1 cellular context compared by ENCODE assay signal in genomic region chr7:11436773-11437524, GRCh38.
TF ChIP-seq lines count a peak whose summit lies in the region.

No MANE protein-coding gene starts in this region.

TF ChIP-seq in GM23338, 12 proteins besides CTCF, POLR2A, EP300 and RAD21 (continued from another document):
- TF ChIP-seq, protein P1, sequence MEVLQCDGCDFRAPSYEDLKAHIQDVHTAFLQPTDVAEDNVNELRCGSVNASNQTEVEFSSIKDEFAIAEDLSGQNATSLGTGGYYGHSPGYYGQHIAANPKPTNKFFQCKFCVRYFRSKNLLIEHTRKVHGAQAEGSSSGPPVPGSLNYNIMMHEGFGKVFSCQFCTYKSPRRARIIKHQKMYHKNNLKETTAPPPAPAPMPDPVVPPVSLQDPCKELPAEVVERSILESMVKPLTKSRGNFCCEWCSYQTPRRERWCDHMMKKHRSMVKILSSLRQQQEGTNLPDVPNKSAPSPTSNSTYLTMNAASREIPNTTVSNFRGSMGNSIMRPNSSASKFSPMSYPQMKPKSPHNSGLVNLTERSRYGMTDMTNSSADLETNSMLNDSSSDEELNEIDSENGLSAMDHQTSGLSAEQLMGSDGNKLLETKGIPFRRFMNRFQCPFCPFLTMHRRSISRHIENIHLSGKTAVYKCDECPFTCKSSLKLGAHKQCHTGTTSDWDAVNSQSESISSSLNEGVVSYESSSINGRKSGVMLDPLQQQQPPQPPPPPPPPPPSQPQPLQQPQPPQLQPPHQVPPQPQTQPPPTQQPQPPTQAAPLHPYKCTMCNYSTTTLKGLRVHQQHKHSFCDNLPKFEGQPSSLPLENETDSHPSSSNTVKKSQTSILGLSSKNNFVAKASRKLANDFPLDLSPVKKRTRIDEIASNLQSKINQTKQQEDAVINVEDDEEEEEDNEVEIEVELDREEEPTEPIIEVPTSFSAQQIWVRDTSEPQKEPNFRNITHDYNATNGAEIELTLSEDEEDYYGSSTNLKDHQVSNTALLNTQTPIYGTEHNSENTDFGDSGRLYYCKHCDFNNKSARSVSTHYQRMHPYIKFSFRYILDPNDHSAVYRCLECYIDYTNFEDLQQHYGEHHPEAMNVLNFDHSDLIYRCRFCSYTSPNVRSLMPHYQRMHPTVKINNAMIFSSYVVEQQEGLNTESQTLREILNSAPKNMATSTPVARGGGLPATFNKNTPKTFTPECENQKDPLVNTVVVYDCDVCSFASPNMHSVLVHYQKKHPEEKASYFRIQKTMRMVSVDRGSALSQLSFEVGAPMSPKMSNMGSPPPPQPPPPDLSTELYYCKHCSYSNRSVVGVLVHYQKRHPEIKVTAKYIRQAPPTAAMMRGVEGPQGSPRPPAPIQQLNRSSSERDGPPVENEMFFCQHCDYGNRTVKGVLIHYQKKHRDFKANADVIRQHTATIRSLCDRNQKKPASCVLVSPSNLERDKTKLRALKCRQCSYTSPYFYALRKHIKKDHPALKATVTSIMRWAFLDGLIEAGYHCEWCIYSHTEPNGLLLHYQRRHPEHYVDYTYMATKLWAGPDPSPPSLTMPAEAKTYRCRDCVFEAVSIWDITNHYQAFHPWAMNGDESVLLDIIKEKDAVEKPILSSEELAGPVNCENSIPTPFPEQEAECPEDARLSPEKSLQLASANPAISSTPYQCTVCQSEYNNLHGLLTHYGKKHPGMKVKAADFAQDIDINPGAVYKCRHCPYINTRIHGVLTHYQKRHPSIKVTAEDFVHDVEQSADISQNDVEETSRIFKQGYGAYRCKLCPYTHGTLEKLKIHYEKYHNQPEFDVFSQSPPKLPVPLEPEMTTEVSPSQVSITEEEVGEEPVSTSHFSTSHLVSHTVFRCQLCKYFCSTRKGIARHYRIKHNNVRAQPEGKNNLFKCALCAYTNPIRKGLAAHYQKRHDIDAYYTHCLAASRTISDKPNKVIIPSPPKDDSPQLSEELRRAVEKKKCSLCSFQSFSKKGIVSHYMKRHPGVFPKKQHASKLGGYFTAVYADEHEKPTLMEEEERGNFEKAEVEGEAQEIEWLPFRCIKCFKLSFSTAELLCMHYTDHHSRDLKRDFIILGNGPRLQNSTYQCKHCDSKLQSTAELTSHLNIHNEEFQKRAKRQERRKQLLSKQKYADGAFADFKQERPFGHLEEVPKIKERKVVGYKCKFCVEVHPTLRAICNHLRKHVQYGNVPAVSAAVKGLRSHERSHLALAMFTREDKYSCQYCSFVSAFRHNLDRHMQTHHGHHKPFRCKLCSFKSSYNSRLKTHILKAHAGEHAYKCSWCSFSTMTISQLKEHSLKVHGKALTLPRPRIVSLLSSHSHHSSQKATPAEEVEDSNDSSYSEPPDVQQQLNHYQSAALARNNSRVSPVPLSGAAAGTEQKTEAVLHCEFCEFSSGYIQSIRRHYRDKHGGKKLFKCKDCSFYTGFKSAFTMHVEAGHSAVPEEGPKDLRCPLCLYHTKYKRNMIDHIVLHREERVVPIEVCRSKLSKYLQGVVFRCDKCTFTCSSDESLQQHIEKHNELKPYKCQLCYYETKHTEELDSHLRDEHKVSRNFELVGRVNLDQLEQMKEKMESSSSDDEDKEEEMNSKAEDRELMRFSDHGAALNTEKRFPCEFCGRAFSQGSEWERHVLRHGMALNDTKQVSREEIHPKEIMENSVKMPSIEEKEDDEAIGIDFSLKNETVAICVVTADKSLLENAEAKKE (CRISPR knock-in tag; IDR thresholded peaks at IDR 0.05) = no peak
TF ChIP-seq in GM23338: peak in this region for 0.
